In genomic region chr13:100588350-100589177, GRCh38 we compare ENCODE assay signal across 8 cellular contexts. TPM values are rescaled to one million over a fixed set of nuclear protein-coding genes. Genes with fewer than 3 reads are reported as not detected.
A peak's percentile ranks its signal among the peaks of the same experiment; 100 is the strongest.
DNase-seq lines count a peak whose midpoint lies in the region; ATAC-seq, FAIRE-seq and TF ChIP-seq lines count a peak whose summit lies in the region.

Gene GGACT (minus strand): TSS chr13:100588789. CDS start chr13:100532591, 56,198 bp downstream.

- H3K4me3 ChIP-seq in adipocyte (ENCODE audit: low read length) (peak within 1 kb of the TSS; percentile 86), rectal smooth muscle tissue (ENCODE audit: low read length) (peak within 1 kb of the TSS; percentile 77)

- peak within 1 kb of the TSS; percentile 90 for H3K9ac ChIP-seq in adipocyte (ENCODE audit: low read length)
- H3K9ac ChIP-seq in rectal smooth muscle tissue (ENCODE audit: low read length) = peak within 1 kb of the TSS; percentile 68

- H3K27ac ChIP-seq in rectal smooth muscle tissue (ENCODE audit: low read depth, low read length) = peak within 1 kb of the TSS; percentile 47

- H3K9me3 ChIP-seq in adipocyte (ENCODE audit: control insufficient read depth, low read length) = no peaks in the 10 kb centered on the region

- peak; percentile 39 for DNase-seq in GF-D8 (lab: John Stamatoyannopoulos, UW)
- DNase-seq in SKM-1 treated with dmso at 0.1 percent for 144 hours (lab: John Stamatoyannopoulos, UW; ENCODE audit: unreplicated experiment) = peak; percentile 34
- DNase-seq in adipocyte (ENCODE audit: low read depth) = peak; percentile 76
- peak; percentile 87 for DNase-seq in left ventricle myocardium superior
- no peak for DNase-seq in urothelium cell line (ENCODE audit: low spot score)

- intact Hi-C loops in left ventricle myocardium superior (cut with micrococcal nuclease) = no loop called here

- no peak for TF ChIP-seq EP300 in Ishikawa (IDR thresholded peaks at IDR 0.05; ENCODE audit: borderline replicate concordance)

- no peaks in the 10 kb centered on the region for H3K27me3 ChIP-seq in adipocyte (replicated peaks; ENCODE audit: control insufficient read depth, insufficient read depth, low read length)
- no peaks in the 10 kb centered on the region for H3K27me3 ChIP-seq in rectal smooth muscle tissue (ENCODE audit: control insufficient read depth, insufficient read depth, low read length)

- ATAC-seq in GM21576 (IDR thresholded peaks at IDR 0.05; ENCODE audit: unreplicated experiment) (peak; percentile 96), left ventricle myocardium superior (peak; percentile 98)

- H3K4me1 ChIP-seq in adipocyte (ENCODE audit: control insufficient read depth, insufficient read depth, low read length) (peaks cover 5% of the 10 kb centered on the region), rectal smooth muscle tissue (ENCODE audit: control insufficient read depth, insufficient read depth, low read length) (no peaks in the 10 kb centered on the region)

- TF ChIP-seq RAD21 in Ishikawa (IDR thresholded peaks at IDR 0.05; ENCODE audit: low read depth) = peak; percentile 10; the same call in 1 of the 2 replicates

- H3K36me3 ChIP-seq in adipocyte (ENCODE audit: control insufficient read depth, insufficient read depth, low read length, severe bottlenecking) = no peaks in the 10 kb centered on the region
- H3K36me3 ChIP-seq in rectal smooth muscle tissue (ENCODE audit: control insufficient read depth, insufficient read depth, low read length) = no peaks in the 10 kb centered on the region

- no peak for FAIRE-seq in urothelium cell line (lab: Jason Lieb, UNC)

TF ChIP-seq in Ishikawa, 13 proteins besides CTCF, POLR2A, EP300 and RAD21:
- TF ChIP-seq EGR1 (IDR thresholded peaks at IDR 0.05) (no peak; the same call in 1 of the 2 replicates), YY1 (IDR thresholded peaks at IDR 0.05; ENCODE audit: low read depth) (no peak), FOXM1 (IDR thresholded peaks at IDR 0.05; ENCODE audit: borderline replicate concordance, low read depth) (no peak), TEAD4 (IDR thresholded peaks at IDR 0.05) (no peak), NFIC (IDR thresholded peaks at IDR 0.05) (no peak), USF1 (IDR thresholded peaks at IDR 0.05) (peak; percentile 76), TAF1 (IDR thresholded peaks at IDR 0.05; ENCODE audit: low read depth) (no peak), CEBPB (IDR thresholded peaks at IDR 0.05) (no peak), CREB1 (IDR thresholded peaks at IDR 0.05; ENCODE audit: low read depth) (no peak), TCF12 (IDR thresholded peaks at IDR 0.05; ENCODE audit: low read depth) (no peak), MAX (IDR thresholded peaks at IDR 0.05) (peak; percentile 98), ZBTB7A (IDR thresholded peaks at IDR 0.05; ENCODE audit: low read depth) (0 out of 2 replicates have a peak, but pooled peaks have one; percentile 12)
- TF ChIP-seq, protein P1, sequence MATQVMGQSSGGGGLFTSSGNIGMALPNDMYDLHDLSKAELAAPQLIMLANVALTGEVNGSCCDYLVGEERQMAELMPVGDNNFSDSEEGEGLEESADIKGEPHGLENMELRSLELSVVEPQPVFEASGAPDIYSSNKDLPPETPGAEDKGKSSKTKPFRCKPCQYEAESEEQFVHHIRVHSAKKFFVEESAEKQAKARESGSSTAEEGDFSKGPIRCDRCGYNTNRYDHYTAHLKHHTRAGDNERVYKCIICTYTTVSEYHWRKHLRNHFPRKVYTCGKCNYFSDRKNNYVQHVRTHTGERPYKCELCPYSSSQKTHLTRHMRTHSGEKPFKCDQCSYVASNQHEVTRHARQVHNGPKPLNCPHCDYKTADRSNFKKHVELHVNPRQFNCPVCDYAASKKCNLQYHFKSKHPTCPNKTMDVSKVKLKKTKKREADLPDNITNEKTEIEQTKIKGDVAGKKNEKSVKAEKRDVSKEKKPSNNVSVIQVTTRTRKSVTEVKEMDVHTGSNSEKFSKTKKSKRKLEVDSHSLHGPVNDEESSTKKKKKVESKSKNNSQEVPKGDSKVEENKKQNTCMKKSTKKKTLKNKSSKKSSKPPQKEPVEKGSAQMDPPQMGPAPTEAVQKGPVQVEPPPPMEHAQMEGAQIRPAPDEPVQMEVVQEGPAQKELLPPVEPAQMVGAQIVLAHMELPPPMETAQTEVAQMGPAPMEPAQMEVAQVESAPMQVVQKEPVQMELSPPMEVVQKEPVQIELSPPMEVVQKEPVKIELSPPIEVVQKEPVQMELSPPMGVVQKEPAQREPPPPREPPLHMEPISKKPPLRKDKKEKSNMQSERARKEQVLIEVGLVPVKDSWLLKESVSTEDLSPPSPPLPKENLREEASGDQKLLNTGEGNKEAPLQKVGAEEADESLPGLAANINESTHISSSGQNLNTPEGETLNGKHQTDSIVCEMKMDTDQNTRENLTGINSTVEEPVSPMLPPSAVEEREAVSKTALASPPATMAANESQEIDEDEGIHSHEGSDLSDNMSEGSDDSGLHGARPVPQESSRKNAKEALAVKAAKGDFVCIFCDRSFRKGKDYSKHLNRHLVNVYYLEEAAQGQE (IDR thresholded peaks at IDR 0.05; ENCODE audit: low read depth) = no peak

RNA-seq across cellular contexts. Expression of gene GGACT, which starts in this region (rescaled TPM):
- total RNA-seq in left ventricle myocardium superior = 1.4 TPM
